Comparison of ENCODE assay signal across 14 cellular contexts in genomic region chr1:225567789-225568188, GRCh38.
DNase-seq lines count a peak whose midpoint lies in the region; ATAC-seq, FAIRE-seq and TF ChIP-seq lines count a peak whose summit lies in the region.
"Had no signal": no experiment of that assay in that cellular context is flagged by ENCODE, and none has a peak within 500 bp of the region (broad histone marks: within the 10 kb centered on the region; RNA-seq: fewer than 3 reads in every experiment).

No MANE protein-coding gene starts in this region.

- H2AFZ ChIP-seq in Karpas-422 (ENCODE audit: low read length): no peak overlapping the region
- no peak overlapping the region for H2AFZ ChIP-seq in K562 (ENCODE audit: low read depth, low read length)

- no peaks in the 10 kb centered on the region for H3K9me3 ChIP-seq in Karpas-422 (ENCODE audit: low read length)
- H3K9me3 ChIP-seq in K562 (replicated peaks; ENCODE audit: control insufficient read depth, insufficient read depth, low read depth, low read length): no peaks in the 10 kb centered on the region
- H3K9me3 ChIP-seq: stomach had no signal

- CTCF ChIA-PET in K562 (lab: Yijun Ruan, JAX; ENCODE audit: low intra/inter-chr PET ratio): interaction anchor here (0.7 kb wide), 1 partner anchor 69 kb away, joined by 3 read pairs; no protein-coding TSS in a partner anchor

- POLR2A ChIA-PET in K562 (lab: Yijun Ruan, JAX): no interaction called here

- peak; percentile 47; the same call in 1 of the 3 replicates for ATAC-seq in K562
- no peak for ATAC-seq in HG03097 (IDR thresholded peaks at IDR 0.05; ENCODE audit: low FRiP score, unreplicated experiment)

- H3K36me3 ChIP-seq in Karpas-422 (ENCODE audit: insufficient read depth, low read length): no peaks in the 10 kb centered on the region
- H3K36me3 ChIP-seq in K562 (ENCODE audit: control insufficient read depth, insufficient read depth, low read length): no peaks in the 10 kb centered on the region

- H3K79me2 ChIP-seq in Karpas-422 (ENCODE audit: low read length) (no peaks in the 10 kb centered on the region), K562 (ENCODE audit: control insufficient read depth, insufficient read depth, low read length) (no peaks in the 10 kb centered on the region)

- no peaks in the 10 kb centered on the region for H3K4me1 ChIP-seq in Karpas-422 (ENCODE audit: low read length)
- no peaks in the 10 kb centered on the region for H3K4me1 ChIP-seq in K562 (replicated peaks in 1 of 2; ENCODE audit: control insufficient read depth in 2 of 2, insufficient read depth in 2 of 2, low read length in 2 of 2)

- H3K4me2 ChIP-seq in Karpas-422 (ENCODE audit: low read depth, low read length, poor library complexity, severe bottlenecking) (no peak overlapping the region), K562 (ENCODE audit: insufficient read depth, low read length) (no peak overlapping the region)

- H3K27ac ChIP-seq in Karpas-422 (ENCODE audit: low read length) (no peak overlapping the region), K562 (ENCODE audit: extremely low read depth, low read depth, low read length) (no peak overlapping the region)
- H3K27ac ChIP-seq: stomach had no signal

- no peak for FAIRE-seq in K562 (lab: Jason Lieb, UNC)

- H3K4me3 ChIP-seq in Karpas-422 (ENCODE audit: low read length) (no peak overlapping the region), K562 (no peak overlapping the region)
- H3K4me3 ChIP-seq: stomach had no signal

- intact Hi-C loops in K562 (cut with micrococcal nuclease): no loop called here

- TF ChIP-seq CTCF in K562 (IDR thresholded peaks at IDR 0.05 in 2 of 3, conservative IDR thresholded peaks at IDR 0.05 in 1 of 3; ENCODE audit: insufficient read depth in 2 of 3, low read depth in 1 of 3, low read length in 3 of 3): peak in 2 of 3 experiments; percentile 25 to 33; a peak in 3 of 6 replicates

- no peaks in the 10 kb centered on the region for H3K9me2 ChIP-seq in Karpas-422 (replicated peaks; ENCODE audit: insufficient read depth, low read length)

- BruUV-seq in K562 (replicated peaks; lab: Mats Ljungman, UMichigan): no TSS peak

- no peak for TF ChIP-seq POLR2A in K562 (conservative IDR thresholded peaks at IDR 0.05)

- H3K9ac ChIP-seq in Karpas-422 (ENCODE audit: low read length) (no peak overlapping the region), K562 (ENCODE audit: insufficient read depth in 1 of 2, low read depth in 2 of 2, low read length in 2 of 2) (no peak overlapping the region)

- WGBS in K562 (ENCODE audit: insufficient coverage, low coverage, missing lambda C conversion rate): 0% methylated on average over 2 of the region's 2 CpGs

- TF ChIP-seq RAD21 in K562 (CRISPR knock-in tag; conservative IDR thresholded peaks at IDR 0.05 in 1 of 2, IDR thresholded peaks at IDR 0.05 in 1 of 2): no peak

- in situ Hi-C loops in K562 (cut with MboI): no loop called here

- no peak for TF ChIP-seq EP300 in K562 (IDR thresholded peaks at IDR 0.05; ENCODE audit: low read length)

- H3K27me3 ChIP-seq in Karpas-422 (ENCODE audit: low read length): no peaks in the 10 kb centered on the region
- peaks cover 9 to 40% of the 10 kb centered on the region in 2 experiments; a peak in 4 of 5 replicates for H3K27me3 ChIP-seq in K562 (ENCODE audit: control insufficient read depth in 2 of 2, insufficient read depth in 2 of 2, low read length in 2 of 2)
- H3K27me3 ChIP-seq: stomach had no signal

- peak; percentile 78 for DNase-seq in DMS 273 (lab: John Stamatoyannopoulos, UW; ENCODE audit: unreplicated experiment)
- DNase-seq in Karpas-422: peak; percentile 41
- DNase-seq in K562 (ENCODE audit: extremely low read depth in 1 of 4, low spot score in 3 of 4): peak in 1 of 4 experiments; percentile 29
- peak; percentile 21 for DNase-seq in midbrain (lab: John Stamatoyannopoulos, UW)
- DNase-seq in stimulated activated CD4-positive, alpha-beta T cell treated with anti-CD3 and anti-CD28 coated beads, Interleukin-4, amount 100 ng/mL, for 4 hours: no peak
- DNase-seq in NCI-H1105 treated with DMSO at 0.1 percent for 48 hours (lab: John Stamatoyannopoulos, UW): no peak
- no peak for DNase-seq in AG08396 (ENCODE audit: low spot score)
- DNase-seq: activated naive CD4-positive, alpha-beta T cell treated with Interleukin-2 at 50 U/mL for 16 hours; COR-L47; KG1; NCI-H510A; stimulated activated CD4-positive, alpha-beta T cell treated with anti-CD3 and anti-CD28 coated beads, Interleukin-2, amount 100 ng/mL, for 24 hours; stomach had no signal

- no peaks in the 10 kb centered on the region for H3K9me1 ChIP-seq in K562 (ENCODE audit: control insufficient read depth, insufficient read depth, low read length)

- H4K20me1 ChIP-seq in Karpas-422 (ENCODE audit: insufficient read depth, low read depth, low read length) (no peaks in the 10 kb centered on the region), K562 (replicated peaks; ENCODE audit: control insufficient read depth, insufficient read depth, low read length) (no peaks in the 10 kb centered on the region)

TF ChIP-seq in K562, 482 proteins besides CTCF, POLR2A, EP300 and RAD21:
- 0 out of 2 replicates have a peak, but pooled peaks have one; percentile 21 for TF ChIP-seq TEAD4 (IDR thresholded peaks at IDR 0.05; ENCODE audit: low read length)
- no peak for TF ChIP-seq TEAD4 (CRISPR knock-in tag; IDR thresholded peaks at IDR 0.05; ENCODE audit: borderline replicate concordance)
- no peak for TF ChIP-seq ELK3 (CRISPR knock-in tag; IDR thresholded peaks at IDR 0.05)

Comparison
In these comparisons a context has a peak if more than half of its experiments do, and no peak if none do; other contexts are left out.
1. DNase-seq: peak in DMS 273 (single experiment), Karpas-422 (single experiment) and midbrain (single experiment); none in stimulated activated CD4-positive, alpha-beta T cell treated with anti-CD3 and anti-CD28 coated beads, Interleukin-4, amount 100 ng/mL, for 4 hours (0 of 2), NCI-H1105 treated with DMSO at 0.1 percent for 48 hours (single experiment) and AG08396 (single experiment).